In the genomic region with DNA sequence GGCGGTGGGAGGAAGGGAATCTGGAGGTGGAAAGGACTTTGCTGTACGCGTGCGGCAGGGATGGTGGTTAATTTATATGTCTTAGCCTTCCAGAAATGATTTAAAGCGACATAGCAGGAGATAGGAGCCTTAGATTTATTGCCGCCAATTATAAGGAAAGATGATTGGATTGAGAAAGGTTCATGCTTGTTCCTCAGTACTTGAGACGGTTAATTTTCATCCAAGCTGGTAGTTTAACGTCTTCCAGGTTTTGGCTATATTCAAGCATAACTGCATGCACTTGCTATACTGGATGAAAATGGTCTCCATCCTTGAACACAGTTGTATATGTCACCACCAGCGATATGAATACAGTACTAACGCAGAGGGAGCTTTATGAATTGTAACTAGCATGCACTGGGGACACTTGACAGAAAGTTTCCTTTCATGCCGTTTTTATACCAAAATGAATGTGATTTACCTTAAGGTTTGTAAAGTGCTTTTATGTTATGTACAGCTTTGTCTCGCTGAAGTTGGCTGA, we compare ENCODE assay signal across 9 cellular contexts. TPM values are rescaled to one million over a fixed set of nuclear protein-coding genes. Genes with fewer than 3 reads are reported as not detected.
DNase-seq lines count a peak whose midpoint lies in the region; ATAC-seq, FAIRE-seq and TF ChIP-seq lines count a peak whose summit lies in the region.
"Had no signal": no experiment of that assay in that cellular context is flagged by ENCODE, and none has a peak within 500 bp of the region (broad histone marks: within the 10 kb centered on the region; RNA-seq: fewer than 3 reads in every experiment).

No MANE protein-coding gene starts in this region.

- BruUV-seq in GM12878 (replicated peaks; lab: Mats Ljungman, UMichigan) = TSS peak; percentile 86

- peaks cover 5% of the 10 kb centered on the region for H3K36me3 Mint-ChIP-seq in memory B cell

- TF ChIP-seq POLR2A in GM12878 (IDR thresholded peaks at IDR 0.05; ENCODE audit: low read depth, low read length) = no peak

- peak overlapping the region; percentile 89 for H2AFZ ChIP-seq in GM12878 (ENCODE audit: control insufficient read depth, low read depth, low read length)

- RAD21 ChIA-PET in GM12878 (lab: Charles Lee; ENCODE audit: unreplicated experiment) = interaction anchor here (0.8 to 4.2 kb wide), 9 partner anchors 8 to 266 kb away, joined by 3 to 35 read pairs (median 5); partner anchors contain the start of genes AP2B1 and SLFN12L

- intact Hi-C loops in left ventricle myocardium superior (cut with micrococcal nuclease) = no loop called here
- intact Hi-C loops in GM12878 (cut with micrococcal nuclease; ENCODE audit: unreplicated experiment) = no loop called here

- TF ChIP-seq CTCF in cardiac muscle cell (IDR thresholded peaks at IDR 0.05; ENCODE audit: low read depth, low read length) = no peak
- TF ChIP-seq CTCF in GM12878 (IDR thresholded peaks at IDR 0.05 in 2 of 3, conservative IDR thresholded peaks at IDR 0.05 in 1 of 3; ENCODE audit: control insufficient read depth in 2 of 3, extremely low read depth in 1 of 3, insufficient read depth in 1 of 3, low read depth in 3 of 3, low read length in 3 of 3) = no peak

- no peaks in the 10 kb centered on the region for H3K9me3 Mint-ChIP-seq in memory B cell

- H3K4me1 ChIP-seq in cardiac muscle cell (ENCODE audit: low read depth) = peaks cover 10% of the 10 kb centered on the region
- peaks cover 11% of the 10 kb centered on the region for H3K4me1 ChIP-seq in GM12878 (ENCODE audit: control insufficient read depth, insufficient read depth, low read length)
- no peaks in the 10 kb centered on the region for H3K4me1 ChIP-seq in urinary bladder (ENCODE audit: insufficient read depth)

- H3K9me3 ChIP-seq in cardiac muscle cell (ENCODE audit: low read depth) (no peaks in the 10 kb centered on the region), GM12878 (replicated peaks; ENCODE audit: control insufficient read depth, insufficient read depth, low read length) (no peaks in the 10 kb centered on the region)

- H4K20me1 ChIP-seq in GM12878 (ENCODE audit: control insufficient read depth, insufficient read depth) = no peaks in the 10 kb centered on the region

- H3K27ac ChIP-seq in cardiac muscle cell = peak overlapping the region; percentile 89
- H3K27ac ChIP-seq in GM12878 (ENCODE audit: control insufficient read depth, insufficient read depth) = peak overlapping the region; percentile 93
- H3K27ac ChIP-seq in urinary bladder (ENCODE audit: low read depth) = peak overlapping the region; percentile 40

- H3K27ac Mint-ChIP-seq in memory B cell = peak overlapping the region; percentile 97

- no peaks in the 10 kb centered on the region for H3K27me3 Mint-ChIP-seq in memory B cell

- H3K4me3 ChIP-seq in cardiac muscle cell = peak overlapping the region; percentile 44
- H3K4me3 ChIP-seq in GM12878 = peak overlapping the region; percentile 83
- peak overlapping the region; percentile 78 for H3K4me3 ChIP-seq in urinary bladder (ENCODE audit: low read depth, low read length)

- no peak for DNase-seq in cardiac muscle cell (ENCODE audit: low read depth in 1 of 2, low spot score in 1 of 2)
- no peak for DNase-seq in left ventricle myocardium superior
- no peak for DNase-seq in GM12878 (ENCODE audit: low read depth, low spot score)
- DNase-seq in memory B cell (ENCODE audit: low spot score in 2 of 2) = no peak
- DNase-seq in HuH-7 (ENCODE audit: low spot score) = no peak
- DNase-seq in 8988T = no peak

- H3K4me2 ChIP-seq in GM12878 (ENCODE audit: control insufficient read depth, insufficient read depth) = peak overlapping the region; percentile 78

- H3K79me2 ChIP-seq in GM12878 (ENCODE audit: control insufficient read depth, insufficient read depth, low read length) = peaks cover 3% of the 10 kb centered on the region

- H3K4me3 Mint-ChIP-seq in memory B cell = peak overlapping the region; percentile 99

- CTCF ChIA-PET in GM12878 (lab: Yijun Ruan, JAX) = interaction anchor here (0.6 to 2.9 kb wide), 12 partner anchors 8 to 584 kb away, joined by 3 to 21 read pairs (median 6); partner anchors contain the start of genes AP2B1 and SLFN12L

- ATAC-seq in left ventricle myocardium superior = no peak
- ATAC-seq in GM12878 = peak; percentile 48
- no peak for ATAC-seq in memory B cell (ENCODE audit: low read depth)
- no peak for ATAC-seq in GM21786 (IDR thresholded peaks at IDR 0.05; ENCODE audit: unreplicated experiment)

- SMC1A ChIA-PET in GM12878 (lab: Charles Lee; ENCODE audit: uncharacterized antibody, unreplicated experiment) = interaction anchor here (0.7 to 2.6 kb wide), 15 partner anchors 8 to 266 kb away, joined by 3 to 23 read pairs (median 4); partner anchors contain the start of genes AP2B1 and SLFN12L

- no peak for TF ChIP-seq RAD21 in GM12878 (IDR thresholded peaks at IDR 0.05; ENCODE audit: insufficient read depth, low read depth, low read length)

- peak overlapping the region; percentile 100 for H3K9ac ChIP-seq in GM12878 (ENCODE audit: control insufficient read depth, insufficient read depth, low read length)

- H3K27me3 ChIP-seq in cardiac muscle cell = peaks cover 13% of the 10 kb centered on the region
- no peaks in the 10 kb centered on the region for H3K27me3 ChIP-seq in GM12878 (replicated peaks in 1 of 2; ENCODE audit: control insufficient read depth in 2 of 2, insufficient read depth in 2 of 2, low read length in 1 of 2)

- H3K4me1 Mint-ChIP-seq in memory B cell = peaks cover 10% of the 10 kb centered on the region

- peaks cover 14% of the 10 kb centered on the region for H3K36me3 ChIP-seq in cardiac muscle cell
- no peaks in the 10 kb centered on the region for H3K36me3 ChIP-seq in GM12878 (ENCODE audit: control insufficient read depth in 2 of 2, insufficient read depth in 2 of 2, low read length in 1 of 2)
- H3K36me3 ChIP-seq in urinary bladder (ENCODE audit: insufficient read depth) = peaks cover 1% of the 10 kb centered on the region

- FAIRE-seq in GM12878 (lab: Jason Lieb, UNC) = no peak

- in situ Hi-C loops in GM12878 (cut with MboI) = no loop called here

- POLR2A ChIA-PET in GM12878 (lab: Charles Lee) = interaction anchor here (0.6 to 4.3 kb wide), 8 partner anchors 8 to 230 kb away, joined by 3 to 62 read pairs (median 6); partner anchors contain the start of genes AP2B1, SLFN12L, SLFN13 and TAF15

- no peak for TF ChIP-seq EP300 in GM12878 (IDR thresholded peaks at IDR 0.05; ENCODE audit: borderline replicate concordance in 1 of 2, control insufficient read depth in 1 of 2, low read depth in 2 of 2, low read length in 2 of 2)

- WGBS in GM12878 (ENCODE audit: insufficient coverage, insufficient replicate concordance, low lambda C conversion rate, missing lambda C conversion rate) = 6% methylated on average over 12 of the region's 12 CpGs
- 6% methylated on average over 12 of the region's 12 CpGs for WGBS in urinary bladder

RNA-seq across cellular contexts. Expression of gene PEX12, which starts 0.6 kb away (rescaled TPM):
- 8.3 and 8.6 TPM in 2 replicates for total RNA-seq in cardiac muscle cell
- polyA plus RNA-seq in cardiac muscle cell = 6.1 and 9.7 TPM in 2 replicates
- total RNA-seq in left ventricle myocardium superior = 7.9 TPM
- total RNA-seq in GM12878 (2013; cell fraction: nucleolus; rRNA removed) = 8.1 and 9.1 TPM in 2 replicates
- 4.5 and 6.8 TPM in 2 replicates for total RNA-seq in GM12878 (2014; rRNA removed)
- 4.4 and 4.5 TPM in 2 replicates for total RNA-seq in GM12878 (2014; rRNA removed; fragmentation: Illumina TruSeq; extraction: Trizol)
- total RNA-seq in GM12878 (2021) = 4.7 and 4.9 TPM in 2 replicates
- 2.2 TPM for polyA plus RNA-seq in GM12878 (2011; ENCODE audit: low read depth)
- polyA plus RNA-seq in GM12878 (2011; rRNA removed) = 14.0 and 15.8 TPM in 2 replicates
- 13.4 and 15.3 TPM in 2 replicates for polyA plus RNA-seq in GM12878 (2011; cell fraction: cytosol; rRNA removed)
- polyA plus RNA-seq in GM12878 (2011; cell fraction: nucleus; rRNA removed) = 8.4 and 10.5 TPM in 2 replicates
- polyA plus RNA-seq in GM12878 (2012) = 3.3 and 4.5 TPM in 2 replicates
- 5.4 and 5.9 TPM in 2 replicates for polyA plus RNA-seq in GM12878 (2014; fragmentation: Illumina TruSeq; extraction: Trizol)
- polyA plus RNA-seq in GM12878 (2014; fragmentation: Nextera tagmentation; extraction: Ambion mirVana) = 1 to 10 TPM; 2.9 TPM
- 3.5 TPM in 2 replicates for polyA plus RNA-seq in GM12878 (2014; rRNA removed)
- 1 to 10 TPM; 5.0 TPM for polyA plus RNA-seq in GM12878 (2016; fragmentation: Nextera tagmentation; extraction: Ambion mirVana)
- 16.8 and 18.8 TPM in 2 replicates for polyA minus RNA-seq in GM12878 (2011; rRNA and poly(A)+ RNA removed)
- 4.3 and 5.2 TPM in 2 replicates for polyA minus RNA-seq in GM12878 (2011; cell fraction: cytosol; rRNA and poly(A)+ RNA removed)
- 7.6 and 8.2 TPM in 2 replicates for polyA minus RNA-seq in GM12878 (2011; cell fraction: nucleus; rRNA and poly(A)+ RNA removed)
- total RNA-seq in urinary bladder = 5.8 TPM
- 6.3 TPM for polyA plus RNA-seq in urinary bladder

RNA-seq across cellular contexts. Expression of gene AP2B1, which starts 8.1 kb away (rescaled TPM):
- total RNA-seq in cardiac muscle cell (83.5 and 90.9 TPM in 2 replicates), left ventricle myocardium superior (119 TPM), GM12878 (2014; rRNA removed) (53.1 and 55.7 TPM in 2 replicates), GM12878 (2014; rRNA removed; fragmentation: Illumina TruSeq; extraction: Trizol) (44.5 and 45.0 TPM in 2 replicates), GM12878 (2021) (112 and 115 TPM in 2 replicates), urinary bladder (69.7 TPM)
- polyA plus RNA-seq in cardiac muscle cell (54.7 and 89.2 TPM in 2 replicates), GM12878 (2011; rRNA removed) (97.9 and 103 TPM in 2 replicates), GM12878 (2014; fragmentation: Illumina TruSeq; extraction: Trizol) (83.0 and 98.2 TPM in 2 replicates), GM12878 (2014; fragmentation: Nextera tagmentation; extraction: Ambion mirVana) (10 to 100 TPM; 18.6 to 24.3 TPM), GM12878 (2014; rRNA removed) (46.4 and 53.0 TPM in 2 replicates), GM12878 (2016; fragmentation: Nextera tagmentation; extraction: Ambion mirVana) (10 to 100 TPM; 54.7 to 57.5 TPM), urinary bladder (60.5 TPM)
- total RNA-seq in GM12878 (2013; cell fraction: nucleolus; rRNA removed) = 67.6 and 74.3 TPM in 2 replicates
- polyA plus RNA-seq in GM12878 (2011; ENCODE audit: low read depth) = 44.6 TPM
- polyA plus RNA-seq in GM12878 (2011; cell fraction: cytosol; rRNA removed) = 82.4 and 94.8 TPM in 2 replicates
- 57.4 and 67.2 TPM in 2 replicates for polyA plus RNA-seq in GM12878 (2011; cell fraction: nucleus; rRNA removed)
- 45.5 and 55.5 TPM in 2 replicates for polyA plus RNA-seq in GM12878 (2012)
- 146 and 165 TPM in 2 replicates for polyA minus RNA-seq in GM12878 (2011; rRNA and poly(A)+ RNA removed)
- 43.3 and 55.2 TPM in 2 replicates for polyA minus RNA-seq in GM12878 (2011; cell fraction: cytosol; rRNA and poly(A)+ RNA removed)
- 42.2 and 49.5 TPM in 2 replicates for polyA minus RNA-seq in GM12878 (2011; cell fraction: nucleus; rRNA and poly(A)+ RNA removed)

RNA-seq across cellular contexts. Expression of gene SLFN14, which starts 18.4 kb away (rescaled TPM):
- total RNA-seq in cardiac muscle cell (0.07 and 0.21 TPM in 2 replicates), left ventricle myocardium superior (not detected), GM12878 (2014; rRNA removed) (0.06 TPM in 1 of 2 replicates, not detected in the other), GM12878 (2014; rRNA removed; fragmentation: Illumina TruSeq; extraction: Trizol) (not detected in 2 replicates), GM12878 (2021) (not detected in 2 replicates), urinary bladder (0.48 TPM)
- polyA plus RNA-seq in cardiac muscle cell (0.12 and 0.89 TPM in 2 replicates), GM12878 (2011; rRNA removed) (not detected in 2 replicates), GM12878 (2014; fragmentation: Illumina TruSeq; extraction: Trizol) (0.05 TPM in 1 of 2 replicates, not detected in the other), GM12878 (2014; fragmentation: Nextera tagmentation; extraction: Ambion mirVana) (under 1 TPM; 0.06 to 0.11 TPM), GM12878 (2014; rRNA removed) (not detected in 2 replicates), GM12878 (2016; fragmentation: Nextera tagmentation; extraction: Ambion mirVana) (not detected), urinary bladder (not detected)
- total RNA-seq in GM12878 (2013; cell fraction: nucleolus; rRNA removed) = not detected in 2 replicates
- 0.50 TPM for polyA plus RNA-seq in GM12878 (2011; ENCODE audit: low read depth)
- not detected in 2 replicates for polyA plus RNA-seq in GM12878 (2011; cell fraction: cytosol; rRNA removed)
- not detected in 2 replicates for polyA plus RNA-seq in GM12878 (2011; cell fraction: nucleus; rRNA removed)
- polyA plus RNA-seq in GM12878 (2012) = 0.38 and 0.51 TPM in 2 replicates
- polyA minus RNA-seq in GM12878 (2011; rRNA and poly(A)+ RNA removed) = not detected in 2 replicates
- not detected in 2 replicates for polyA minus RNA-seq in GM12878 (2011; cell fraction: cytosol; rRNA and poly(A)+ RNA removed)
- polyA minus RNA-seq in GM12878 (2011; cell fraction: nucleus; rRNA and poly(A)+ RNA removed) = not detected in 2 replicates
- total RNA-seq: T-helper 2 cell treated with Interferon-gamma antibody and Interleukin-4, amounts not matched to agents 100 ng/mL and 5 ng/mL, for 36 hours had no signal

RNA-seq across cellular contexts. Expression of gene SLFN12L, which starts 41.5 kb away (rescaled TPM):
- not detected in 2 replicates for total RNA-seq in cardiac muscle cell
- not detected in 2 replicates for polyA plus RNA-seq in cardiac muscle cell
- total RNA-seq in left ventricle myocardium superior = 0.32 TPM
- total RNA-seq in GM12878 (2013; cell fraction: nucleolus; rRNA removed) = 39.1 and 45.9 TPM in 2 replicates
- 12.0 and 15.6 TPM in 2 replicates for total RNA-seq in GM12878 (2014; rRNA removed)
- total RNA-seq in GM12878 (2014; rRNA removed; fragmentation: Illumina TruSeq; extraction: Trizol) = 15.2 and 16.6 TPM in 2 replicates
- total RNA-seq in GM12878 (2021) = 10.4 and 11.9 TPM in 2 replicates
- polyA plus RNA-seq in GM12878 (2011; ENCODE audit: low read depth) = 3.4 TPM
- polyA plus RNA-seq in GM12878 (2011; rRNA removed) = 21.3 and 28.3 TPM in 2 replicates
- 11.8 and 12.2 TPM in 2 replicates for polyA plus RNA-seq in GM12878 (2011; cell fraction: cytosol; rRNA removed)
- polyA plus RNA-seq in GM12878 (2011; cell fraction: nucleus; rRNA removed) = 28.7 and 34.1 TPM in 2 replicates
- 3.9 and 5.5 TPM in 2 replicates for polyA plus RNA-seq in GM12878 (2012)
- 8.3 and 8.8 TPM in 2 replicates for polyA plus RNA-seq in GM12878 (2014; fragmentation: Illumina TruSeq; extraction: Trizol)
- 1 to 10 TPM; 1.0 to 2.5 TPM for polyA plus RNA-seq in GM12878 (2014; fragmentation: Nextera tagmentation; extraction: Ambion mirVana)
- polyA plus RNA-seq in GM12878 (2014; rRNA removed) = 9.2 and 11.8 TPM in 2 replicates
- polyA plus RNA-seq in GM12878 (2016; fragmentation: Nextera tagmentation; extraction: Ambion mirVana) = 1 to 10 TPM; 4.8 to 4.9 TPM
- polyA minus RNA-seq in GM12878 (2011; rRNA and poly(A)+ RNA removed) = 49.7 and 52.6 TPM in 2 replicates
- polyA minus RNA-seq in GM12878 (2011; cell fraction: cytosol; rRNA and poly(A)+ RNA removed) = 13.9 and 18.2 TPM in 2 replicates
- 41.8 and 59.0 TPM in 2 replicates for polyA minus RNA-seq in GM12878 (2011; cell fraction: nucleus; rRNA and poly(A)+ RNA removed)
- 3.6 TPM for total RNA-seq in urinary bladder
- 0.30 TPM for polyA plus RNA-seq in urinary bladder

Comparison
In these comparisons a context has a peak if more than half of its experiments do, and no peak if none do; other contexts are left out.
1. H3K27ac ChIP-seq: peak in every context shown above with its lines; median percentile 93 in GM12878; 89 in cardiac muscle cell; 40 in urinary bladder.